30 cellular contexts compared by ENCODE assay signal in the genomic region with DNA sequence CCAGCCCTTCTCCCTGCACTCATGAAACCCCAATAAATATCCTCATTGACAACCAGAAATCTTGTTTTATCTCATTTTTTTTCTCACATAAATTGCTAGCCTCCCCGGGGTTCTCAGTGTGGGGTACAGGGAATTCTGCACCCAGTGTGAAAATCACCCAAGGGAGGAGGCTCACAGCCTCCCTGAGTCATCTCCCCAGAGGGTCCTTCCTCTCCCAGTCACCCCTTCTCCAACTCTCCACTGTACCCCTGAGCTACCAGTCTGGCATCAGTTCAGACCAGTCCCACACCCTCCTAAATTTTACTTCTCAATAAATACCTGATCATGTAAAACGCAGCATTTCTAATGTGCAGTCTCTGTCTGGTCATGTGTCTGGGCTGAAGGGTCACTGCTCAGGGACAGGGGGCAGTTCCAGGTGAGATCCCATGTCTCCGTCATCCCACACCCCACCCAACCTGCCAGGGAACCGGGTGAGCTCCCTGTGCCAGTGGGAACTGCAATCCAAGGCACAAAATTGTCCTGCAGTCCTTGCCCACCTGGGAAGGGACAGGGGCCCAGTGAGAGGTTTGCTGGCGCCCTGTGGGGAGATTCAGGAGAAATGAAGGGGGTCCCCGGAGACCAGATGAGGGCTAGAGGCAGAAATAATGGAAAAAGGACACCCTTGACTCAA. TPM values are rescaled to one million over a fixed set of nuclear protein-coding genes. Genes with fewer than 3 reads are reported as not detected.
A peak's percentile ranks its signal among the peaks of the same experiment; 100 is the strongest.
DNase-seq lines count a peak whose midpoint lies in the region; ATAC-seq, FAIRE-seq and TF ChIP-seq lines count a peak whose summit lies in the region.
"Had no signal": no experiment of that assay in that cellular context is flagged by ENCODE, and none has a peak within 500 bp of the region (broad histone marks: within the 10 kb centered on the region; RNA-seq: fewer than 3 reads in every experiment).

No MANE protein-coding gene starts in this region.

- TF ChIP-seq POLR2A in GM18951 (IDR thresholded peaks at IDR 0.05; ENCODE audit: extremely low read depth, insufficient read depth, insufficient read length), result peak; percentile 12
- TF ChIP-seq POLR2A in K562 (conservative IDR thresholded peaks at IDR 0.05), result no peak
- no peak for TF ChIP-seq POLR2A in spleen (IDR thresholded peaks at IDR 0.05)

- no peaks in the 10 kb centered on the region for H3K4me1 ChIP-seq in K562 (replicated peaks in 1 of 2; ENCODE audit: control insufficient read depth in 2 of 2, insufficient read depth in 2 of 2, low read length in 2 of 2)
- H3K4me1 ChIP-seq in spleen, result peaks cover 0 to 48% (median 0%) of the 10 kb centered on the region in 6 donors
- no peaks in the 10 kb centered on the region for H3K4me1 ChIP-seq in smooth muscle cell (ENCODE audit: low read depth)
- H3K4me1 ChIP-seq: breast epithelium, parathyroid adenoma, right atrium auricular region had no signal

- no peaks in the 10 kb centered on the region for H3K9me3 ChIP-seq in K562 (replicated peaks; ENCODE audit: control insufficient read depth, insufficient read depth, low read depth, low read length)
- H3K9me3 ChIP-seq in spleen, result no peaks in the 10 kb centered on the region
- H3K9me3 ChIP-seq in smooth muscle cell (replicated peaks; ENCODE audit: low read depth), result no peaks in the 10 kb centered on the region
- H3K9me3 ChIP-seq: breast epithelium, right atrium auricular region, SJSA1 had no signal

- TF ChIP-seq EP300 in K562 (IDR thresholded peaks at IDR 0.05; ENCODE audit: low read length), result no peak

- H3K27ac ChIP-seq in K562 (ENCODE audit: extremely low read depth, low read depth, low read length) (no peak overlapping the region), spleen (peak overlapping the region in 1 of 8 donors; percentile 75), smooth muscle cell (ENCODE audit: low read depth) (no peak overlapping the region)
- H3K27ac ChIP-seq: breast epithelium, parathyroid adenoma, right atrium auricular region, SJSA1 had no signal

- ATAC-seq in K562, result no peak
- ATAC-seq: activated CD4-positive, CD25-positive, alpha-beta regulatory T cell treated with anti-CD3 and anti-CD28 coated beads, Interleukin-2, amount 50 U/mL, for 24 hours had no signal

- peaks cover 15 to 43% of the 10 kb centered on the region in 2 experiments; a peak in 4 of 5 replicates for H3K27me3 ChIP-seq in K562 (ENCODE audit: control insufficient read depth in 2 of 2, insufficient read depth in 2 of 2, low read length in 2 of 2)
- H3K27me3 ChIP-seq in spleen (replicated peaks in 1 of 7), result peaks cover 0 to 22% (median 0%) of the 10 kb centered on the region in 7 donors
- H3K27me3 ChIP-seq in smooth muscle cell (ENCODE audit: low read depth), result peaks cover 67% of the 10 kb centered on the region
- H3K27me3 ChIP-seq: right atrium auricular region had no signal

- no peak overlapping the region for H3K4me3 ChIP-seq in K562
- H3K4me3 ChIP-seq in spleen, result peak overlapping the region in 1 of 8 donors; percentile 66
- H3K4me3 ChIP-seq in smooth muscle cell, result no peak overlapping the region
- H3K4me3 ChIP-seq: breast epithelium, right atrium auricular region, SJSA1 had no signal

- under 1% methylated on average over 6 of the region's 6 CpGs for WGBS in K562 (ENCODE audit: insufficient coverage, low coverage, missing lambda C conversion rate)
- 73 to 86% (median 83%) methylated on average over 6 of the region's 6 CpGs for WGBS in spleen, 5 donors
- 66% methylated on average over 6 of the region's 6 CpGs for WGBS in smooth muscle cell (ENCODE audit: low lambda C conversion rate)

- DNase-seq in activated effector memory CD4-positive, alpha-beta T cell treated with anti-CD3 and anti-CD28 coated beads, Interleukin-2, amount 50 U/mL, for 16 hours, result peak; percentile 37
- DNase-seq in activated effector memory CD4-positive, alpha-beta T cell treated with Interleukin-2 at 50 U/mL for 16 hours, result no peak
- DNase-seq in K562 (ENCODE audit: extremely low read depth in 1 of 4, low spot score in 3 of 4) (peak in 3 of 4 experiments; percentile 49 to 57 (median 56)), spleen (peak; percentile 51), Kasumi-1 (lab: John Stamatoyannopoulos, UW) (no peak), NCI-H226 (no peak), smooth muscle cell (lab: John Stamatoyannopoulos, UW; ENCODE audit: unreplicated experiment) (no peak)
- DNase-seq: activated CD4-positive, alpha-beta memory T cell treated with anti-CD3 and anti-CD28 coated beads, Interleukin-2, amount 10 ng/mL, durations not matched to agents 7 days and 5 days; AML-193; effector CD8-positive, alpha-beta T cell; H9; islet precursor cell; NCI-H2029; NCI-H69; stimulated activated CD4-positive, alpha-beta T cell treated with anti-CD3 and anti-CD28 coated beads, Interleukin-4, amount 100 ng/mL, for 4 hours; stimulated activated naive CD4-positive, alpha-beta T cell treated with Interleukin-2 at 50 U/mL for 16 hours; T-helper 1 cell had no signal

- FAIRE-seq in K562 (lab: Jason Lieb, UNC), result no peak
- FAIRE-seq: A204.1, colon, RCC 7860 had no signal

- intact Hi-C loops in K562 (cut with micrococcal nuclease) (loop anchor here (2.0 kb wide), 1 partner anchor 13 kb away; no protein-coding TSS in a partner anchor), spleen (cut with DNase I; ENCODE audit: low total_unique reads) (no loop called here)

- TF ChIP-seq CTCF in K562 (IDR thresholded peaks at IDR 0.05 in 2 of 3, conservative IDR thresholded peaks at IDR 0.05 in 1 of 3; ENCODE audit: insufficient read depth in 2 of 3, low read depth in 1 of 3, low read length in 3 of 3), result no peak
- no peak for TF ChIP-seq CTCF in spleen (IDR thresholded peaks at IDR 0.05 in 8 of 11, conservative IDR thresholded peaks at IDR 0.05 in 3 of 11)
- no peak for TF ChIP-seq CTCF in smooth muscle cell (IDR thresholded peaks at IDR 0.05; ENCODE audit: borderline replicate concordance, insufficient read depth, poor library complexity, severe bottlenecking)

- no peak for TF ChIP-seq RAD21 in K562 (CRISPR knock-in tag; conservative IDR thresholded peaks at IDR 0.05 in 1 of 2, IDR thresholded peaks at IDR 0.05 in 1 of 2)

- H3K9ac ChIP-seq in K562 (ENCODE audit: insufficient read depth in 1 of 2, low read depth in 2 of 2, low read length in 2 of 2), result peak overlapping the region in 1 of 2 experiments; percentile 37; a peak in 1 of 4 replicates
- H3K9ac ChIP-seq in smooth muscle cell (ENCODE audit: low read depth), result no peak overlapping the region
- H3K9ac ChIP-seq: parathyroid adenoma had no signal

- H3K36me3 ChIP-seq in K562 (ENCODE audit: control insufficient read depth, insufficient read depth, low read length) (no peaks in the 10 kb centered on the region), spleen (no peaks in the 10 kb centered on the region), smooth muscle cell (ENCODE audit: low read depth) (no peaks in the 10 kb centered on the region)
- H3K36me3 ChIP-seq: breast epithelium, right atrium auricular region, SJSA1 had no signal

- H4K20me1 ChIP-seq in K562 (replicated peaks; ENCODE audit: control insufficient read depth, insufficient read depth, low read length) (peaks cover 51% of the 10 kb centered on the region), smooth muscle cell (ENCODE audit: low read depth) (no peaks in the 10 kb centered on the region)

- no peaks in the 10 kb centered on the region for H3K9me1 ChIP-seq in K562 (ENCODE audit: control insufficient read depth, insufficient read depth, low read length)

- BruUV-seq in K562 (replicated peaks; lab: Mats Ljungman, UMichigan), result no TSS peak

- H3F3A ChIP-seq in smooth muscle cell (ENCODE audit: low read depth), result no peaks in the 10 kb centered on the region

- POLR2A ChIA-PET in K562 (lab: Yijun Ruan, JAX), result interaction anchor here (0.5 to 6.6 kb wide), 13 partner anchors 9 to 190 kb away, joined by 3 to 41 read pairs (median 3); a partner anchor contains a TSS

- H2AFZ ChIP-seq in K562 (ENCODE audit: low read depth, low read length) (no peak overlapping the region), smooth muscle cell (ENCODE audit: low read depth) (no peak overlapping the region)
- H2AFZ ChIP-seq: parathyroid adenoma had no signal

- H3K79me2 ChIP-seq in K562 (ENCODE audit: control insufficient read depth, insufficient read depth, low read length) (no peaks in the 10 kb centered on the region), smooth muscle cell (ENCODE audit: low read depth) (no peaks in the 10 kb centered on the region)
- H3K79me2 ChIP-seq: parathyroid adenoma had no signal

- in situ Hi-C loops in GM18951 (cut with MboI; ENCODE audit: low sequenced_read_pairs, unreplicated experiment) (no loop called here), K562 (cut with MboI) (no loop called here)

- CTCF ChIA-PET in K562 (lab: Yijun Ruan, JAX; ENCODE audit: low intra/inter-chr PET ratio), result interaction anchor here (1.8 kb wide), 1 partner anchor 12 kb away, joined by 4 read pairs; no protein-coding TSS in a partner anchor

- H3K4me2 ChIP-seq in K562 (ENCODE audit: insufficient read depth, low read length), result no peak overlapping the region
- H3K4me2 ChIP-seq in smooth muscle cell, result no peak overlapping the region

TF ChIP-seq in K562, 482 proteins besides CTCF, POLR2A, EP300 and RAD21 (continues in another document):
- no peak for TF ChIP-seq ZNF23 (CRISPR knock-in tag; IDR thresholded peaks at IDR 0.05)

RNA-seq across cellular contexts. Expression of a gene that starts 8.3 kb away (rescaled TPM):
- total RNA-seq in K562 (2011; cell fraction: chromatin; rRNA removed; ENCODE audit: low replicate concordance), result not detected in 2 replicates
- total RNA-seq in K562 (2011; cell fraction: nucleolus; rRNA removed), result not detected in 2 replicates
- not detected in 2 replicates for total RNA-seq in K562 (2011; cell fraction: nucleoplasm; rRNA removed)
- not detected in 2 replicates for total RNA-seq in K562 (2014; rRNA removed)
- total RNA-seq in K562 (2014; rRNA removed; fragmentation: Illumina TruSeq; extraction: Trizol), result not detected in 2 replicates
- total RNA-seq in K562 (2015; rRNA removed; fragmentation: Illumina TruSeq; extraction: Trizol), result not detected in 2 replicates
- not detected in 2 replicates for total RNA-seq in K562 (2021)
- polyA plus RNA-seq in K562 (2011; rRNA removed), result not detected in 2 replicates
- not detected in 2 replicates for polyA plus RNA-seq in K562 (2011; cell fraction: cytosol; rRNA removed)
- not detected in 2 replicates for polyA plus RNA-seq in K562 (2011; cell fraction: nucleus; rRNA removed)
- not detected in 2 replicates for polyA plus RNA-seq in K562 (2012)
- not detected in 2 replicates for polyA plus RNA-seq in K562 (2014; fragmentation: Illumina TruSeq; extraction: Trizol)
- not detected for polyA plus RNA-seq in K562 (2014; fragmentation: Nextera tagmentation; extraction: Ambion mirVana)
- not detected in 2 replicates for polyA plus RNA-seq in K562 (2014; rRNA removed)
- not detected in 2 replicates for polyA minus RNA-seq in K562 (2011; rRNA and poly(A)+ RNA removed)
- polyA minus RNA-seq in K562 (2011; cell fraction: cytosol; rRNA and poly(A)+ RNA removed), result not detected in 2 replicates
- polyA minus RNA-seq in K562 (2011; cell fraction: nucleus; rRNA and poly(A)+ RNA removed), result not detected in 2 replicates
- 100 to 1,000 TPM in 5 of 7 donors, 10 to 100 TPM in 2; 55.9 to 720 (median 130) TPM for total RNA-seq in spleen
- 100 to 1,000 TPM in 1 of 3 donors, 10 to 100 TPM in 2; 80.3 to 201 (median 93.0) TPM for polyA plus RNA-seq in spleen
- total RNA-seq in smooth muscle cell, result not detected in 2 replicates
- not detected in 2 replicates for polyA plus RNA-seq in smooth muscle cell
- total RNA-seq: activated CD4-positive, alpha-beta memory T cell treated with anti-CD3 and anti-CD28 coated beads, Interleukin-2, amount 10 ng/mL, durations not matched to agents 7 days and 5 days; epithelial cell of proximal tubule; G401; H9; lower leg skin; M059J; SJSA1 had no signal

Comparison
In these comparisons a context has a peak if more than half of its experiments do, and no peak if none do; other contexts are left out.
1. DNase-seq: peak in activated effector memory CD4-positive, alpha-beta T cell treated with anti-CD3 and anti-CD28 coated beads, Interleukin-2, amount 50 U/mL, for 16 hours (single experiment), K562 (3 of 4) and spleen (single experiment); none in activated effector memory CD4-positive, alpha-beta T cell treated with Interleukin-2 at 50 U/mL for 16 hours (single experiment), Kasumi-1 (0 of 2), NCI-H226 (single experiment) and smooth muscle cell (single experiment).
2. RNA of a gene that starts 8.3 kb away (total RNA-seq): 55.9 to 720 TPM in spleen; not detected in K562 and not detected in smooth muscle cell; every median in the first group is over 10 times any median in the second.